In genomic region chr20:13838664-13839063, GRCh38 we compare ENCODE assay signal across 21 cellular contexts.
"Had no signal": no experiment of that assay in that cellular context is flagged by ENCODE, and none has a peak within 500 bp of the region (broad histone marks: within the 10 kb centered on the region; RNA-seq: fewer than 3 reads in every experiment).

No MANE protein-coding gene starts in this region.

- H3K9me3 ChIP-seq: right lobe of liver, tibial nerve had no signal

- H3K4me3 Mint-ChIP-seq: activated CD4-positive, alpha-beta memory T cell treated with anti-CD3 and anti-CD28 coated beads for 36 hours; activated naive CD4-positive, alpha-beta T cell treated with anti-CD3 and anti-CD28 coated beads, Interleukin-2, amount 10 ng/mL, durations not matched to agents 7 days and 5 days; activated naive CD8-positive, alpha-beta T cell treated with anti-CD3 and anti-CD28 coated beads, Interleukin-2, amount 10 ng/mL, durations not matched to agents 7 days and 5 days; activated T-cell treated with anti-CD3 and anti-CD28 coated beads, Interleukin-2, amount 50 U/mL, for 24 hours; natural killer cell treated with Interleukin-12 subunit alpha and Interleukin-12 subunit beta and Interleukin-15 and Interleukin-18, amount 100 ng/mL, for 72 hours; stimulated activated naive B cell treated with anti-CD40 and anti-IgM and Interleukin-4, amounts not matched to agents 10 μg/mL and 1 μg/mL and 100 μg/mL, for 72 hours; T-helper 1 cell treated with Interleukin-12 subunit alpha and Interleukin-12 subunit beta and Interleukin-4 antibody, amounts not matched to agents 30 μg/mL and 1 μg/mL, for 36 hours had no signal

- H3K9me3 Mint-ChIP-seq: activated CD4-positive, alpha-beta memory T cell treated with anti-CD3 and anti-CD28 coated beads for 36 hours; activated naive CD4-positive, alpha-beta T cell treated with anti-CD3 and anti-CD28 coated beads, Interleukin-2, amount 10 ng/mL, durations not matched to agents 7 days and 5 days; activated naive CD8-positive, alpha-beta T cell treated with anti-CD3 and anti-CD28 coated beads, Interleukin-2, amount 10 ng/mL, durations not matched to agents 7 days and 5 days; activated T-cell treated with anti-CD3 and anti-CD28 coated beads, Interleukin-2, amount 50 U/mL, for 24 hours; natural killer cell treated with Interleukin-12 subunit alpha and Interleukin-12 subunit beta and Interleukin-15 and Interleukin-18, amount 100 ng/mL, for 72 hours; stimulated activated naive B cell treated with anti-CD40 and anti-IgM and Interleukin-4, amounts not matched to agents 10 μg/mL and 1 μg/mL and 100 μg/mL, for 72 hours; T-helper 1 cell treated with Interleukin-12 subunit alpha and Interleukin-12 subunit beta and Interleukin-4 antibody, amounts not matched to agents 30 μg/mL and 1 μg/mL, for 36 hours had no signal

- H3K4me1 ChIP-seq: foreskin keratinocyte, right lobe of liver had no signal

- H3K27me3 ChIP-seq: right lobe of liver, tibial nerve had no signal

- H3K4me1 Mint-ChIP-seq: activated naive CD4-positive, alpha-beta T cell treated with anti-CD3 and anti-CD28 coated beads, Interleukin-2, amount 10 ng/mL, durations not matched to agents 7 days and 5 days; activated naive CD8-positive, alpha-beta T cell treated with anti-CD3 and anti-CD28 coated beads, Interleukin-2, amount 10 ng/mL, durations not matched to agents 7 days and 5 days; stimulated activated naive B cell treated with anti-CD40 and anti-IgM and Interleukin-4, amounts not matched to agents 10 μg/mL and 1 μg/mL and 100 μg/mL, for 72 hours had no signal

- ATAC-seq: activated CD4-positive, CD25-positive, alpha-beta regulatory T cell treated with anti-CD3 and anti-CD28 coated beads, Interleukin-2, amount 50 U/mL, for 24 hours; esophagus mucosa; right lobe of liver had no signal

- DNase-seq: activated CD4-positive, alpha-beta memory T cell treated with anti-CD3 and anti-CD28 coated beads for 36 hours; activated CD4-positive, alpha-beta T cell treated with anti-CD3 and anti-CD28 coated beads for 48 hours; activated CD8-positive, alpha-beta memory T cell treated with anti-CD3 and anti-CD28 coated beads, Interleukin-2, amount 50 U/mL, for 4 hours; activated gamma-delta T cell; activated naive CD4-positive, alpha-beta T cell treated with anti-CD3 and anti-CD28 coated beads, Interleukin-2, amount 10 ng/mL, durations not matched to agents 7 days and 5 days; activated naive CD8-positive, alpha-beta T cell treated with anti-CD3 and anti-CD28 coated beads, Interleukin-2, amount 10 ng/mL, durations not matched to agents 7 days and 5 days; activated T-cell treated with anti-CD3 and anti-CD28 coated beads, Interleukin-2, amount 50 U/mL, for 24 hours; central memory CD4-positive, alpha-beta T cell; right lobe of liver; small intestine; stimulated activated CD4-positive, alpha-beta T cell treated with anti-CD3 and anti-CD28 coated beads, Interleukin-15, amount 100 ng/mL, for 24 hours; stimulated activated CD4-positive, alpha-beta T cell treated with anti-CD3 and anti-CD28 coated beads, Interleukin-2, amount 100 ng/mL, for 24 hours; stimulated activated naive B cell treated with anti-CD40 and anti-IgM and Interleukin-4, amounts not matched to agents 10 μg/mL and 1 μg/mL and 100 μg/mL, for 72 hours; WERI-Rb-1 had no signal

- H3K4me3 ChIP-seq: right lobe of liver, SK-N-MC, tibial nerve had no signal

- H3K36me3 Mint-ChIP-seq: activated CD4-positive, alpha-beta memory T cell treated with anti-CD3 and anti-CD28 coated beads for 36 hours; activated naive CD4-positive, alpha-beta T cell treated with anti-CD3 and anti-CD28 coated beads, Interleukin-2, amount 10 ng/mL, durations not matched to agents 7 days and 5 days; activated naive CD8-positive, alpha-beta T cell treated with anti-CD3 and anti-CD28 coated beads, Interleukin-2, amount 10 ng/mL, durations not matched to agents 7 days and 5 days; natural killer cell treated with Interleukin-12 subunit alpha and Interleukin-12 subunit beta and Interleukin-15 and Interleukin-18, amount 100 ng/mL, for 72 hours; stimulated activated naive B cell treated with anti-CD40 and anti-IgM and Interleukin-4, amounts not matched to agents 10 μg/mL and 1 μg/mL and 100 μg/mL, for 72 hours had no signal

- H3K27ac Mint-ChIP-seq: activated CD4-positive, alpha-beta memory T cell treated with anti-CD3 and anti-CD28 coated beads for 36 hours; activated naive CD4-positive, alpha-beta T cell treated with anti-CD3 and anti-CD28 coated beads, Interleukin-2, amount 10 ng/mL, durations not matched to agents 7 days and 5 days; activated naive CD8-positive, alpha-beta T cell treated with anti-CD3 and anti-CD28 coated beads, Interleukin-2, amount 10 ng/mL, durations not matched to agents 7 days and 5 days; activated T-cell treated with anti-CD3 and anti-CD28 coated beads, Interleukin-2, amount 50 U/mL, for 24 hours; natural killer cell treated with Interleukin-12 subunit alpha and Interleukin-12 subunit beta and Interleukin-15 and Interleukin-18, amount 100 ng/mL, for 72 hours; stimulated activated naive B cell treated with anti-CD40 and anti-IgM and Interleukin-4, amounts not matched to agents 10 μg/mL and 1 μg/mL and 100 μg/mL, for 72 hours; T-helper 1 cell treated with Interleukin-12 subunit alpha and Interleukin-12 subunit beta and Interleukin-4 antibody, amounts not matched to agents 30 μg/mL and 1 μg/mL, for 36 hours had no signal

- H3K36me3 ChIP-seq: right lobe of liver, tibial nerve, WERI-Rb-1 had no signal

- H3K27ac ChIP-seq: foreskin keratinocyte, right lobe of liver, SK-N-MC, WERI-Rb-1 had no signal
